ENCODE assay signal across 10 cellular contexts in the genomic region with DNA sequence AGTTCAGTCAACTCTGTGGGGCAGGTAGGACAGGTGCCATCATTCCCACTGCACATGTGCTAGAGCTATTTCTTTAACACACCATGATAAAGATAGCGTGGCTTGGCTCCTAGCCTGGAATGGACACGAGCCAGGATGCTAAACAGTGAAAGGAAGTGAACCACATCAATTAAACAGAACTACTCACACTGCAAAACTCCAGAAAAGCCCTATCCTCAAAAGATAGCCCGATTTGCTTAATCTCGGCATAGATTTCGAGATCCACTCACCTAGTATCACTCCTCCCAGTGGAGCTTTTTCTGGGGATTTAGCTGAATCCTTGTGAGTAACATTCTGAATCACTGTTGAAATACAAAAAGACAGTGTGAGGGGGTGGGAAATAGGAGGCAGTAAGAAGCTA.
DNase-seq lines count a peak whose midpoint lies in the region; TF ChIP-seq lines count a peak whose summit lies in the region.
"Had no signal": no experiment of that assay in that cellular context is flagged by ENCODE, and none has a peak within 500 bp of the region (broad histone marks: within the 10 kb centered on the region; RNA-seq: fewer than 3 reads in every experiment).

No MANE protein-coding gene starts in this region.

- peak overlapping the region; percentile 14 for H2AFZ ChIP-seq in mammary epithelial cell (ENCODE audit: low read depth, low read length)

- no peaks in the 10 kb centered on the region for H4K20me1 ChIP-seq in mammary epithelial cell (ENCODE audit: insufficient read depth, low read length)

- no peak overlapping the region for H3K27ac ChIP-seq in mammary epithelial cell (ENCODE audit: insufficient read depth, low read depth, low read length)

- WGBS in mammary epithelial cell (ENCODE audit: low coverage, missing lambda C conversion rate) = 36% methylated on average over 5 of the region's 5 CpGs

- no TSS peak for BruUV-seq in mammary epithelial cell (replicated peaks; lab: Mats Ljungman, UMichigan)

- no peak for TF ChIP-seq CTCF in mammary epithelial cell (conservative IDR thresholded peaks at IDR 0.05 in 1 of 2, IDR thresholded peaks at IDR 0.05 in 1 of 2; ENCODE audit: extremely low read depth in 1 of 2, insufficient read depth in 1 of 2, low read depth in 1 of 2, low read length in 2 of 2)

- H3K9ac ChIP-seq in mammary epithelial cell (ENCODE audit: insufficient read depth, low read length) = no peak overlapping the region

- in situ Hi-C loops in mammary epithelial cell (cut with MboI; ENCODE audit: low sequenced_read_pairs in 2 of 2) = no loop called here

- dilution Hi-C loops in mammary epithelial cell (cut with HindIII; ENCODE audit: low sequenced_read_pairs) = no loop called here

- no peak overlapping the region for H3K4me2 ChIP-seq in mammary epithelial cell (ENCODE audit: insufficient read depth, low read depth, low read length)

- intact Hi-C loops in mammary epithelial cell (cut with micrococcal nuclease) = no loop called here

- H3K4me3 ChIP-seq in mammary epithelial cell (replicated peaks in 1 of 3; ENCODE audit: insufficient read depth in 1 of 3, low read depth in 2 of 3, low read length in 3 of 3) = no peak overlapping the region

- H3K9me3 ChIP-seq in mammary epithelial cell (replicated peaks; ENCODE audit: insufficient read depth, low read length) = no peaks in the 10 kb centered on the region

- CTCF ChIA-PET in mammary epithelial cell (lab: Charles Lee; ENCODE audit: low non-redundant PET) = interaction anchor here (0.6 kb wide), 1 partner anchor 413 kb away, joined by 12 read pairs; no protein-coding TSS in a partner anchor

- H3K27me3 ChIP-seq in mammary epithelial cell (ENCODE audit: insufficient read depth, low read length) = no peaks in the 10 kb centered on the region

- H3K4me1 ChIP-seq in mammary epithelial cell (ENCODE audit: insufficient read depth, low read length) = no peaks in the 10 kb centered on the region

- H3K79me2 ChIP-seq in mammary epithelial cell (ENCODE audit: insufficient read depth, low read length) = no peaks in the 10 kb centered on the region

- DNase-seq in COLO829 (ENCODE audit: low spot score) (peak; percentile 34), NCI-H1105 (lab: John Stamatoyannopoulos, UW) (peak; percentile 72), mammary epithelial cell (peak; percentile 74), mucosa of gallbladder (ENCODE audit: low spot score) (peak; percentile 76), T-helper 1 cell (no peak)
- no peak for DNase-seq in activated CD4-positive, alpha-beta T cell treated with anti-CD3 and anti-CD28 coated beads for 4 hours
- no peak for DNase-seq in central memory CD4-positive, alpha-beta T cell
- no peak for DNase-seq in effector CD8-positive, alpha-beta T cell (lab: John Stamatoyannopoulos, UW)
- DNase-seq: activated T-cell treated with anti-CD3 and anti-CD28 coated beads, Interleukin-2, amount 50 U/mL, for 48 hours; DND-41 had no signal

- no peaks in the 10 kb centered on the region for H3K36me3 ChIP-seq in mammary epithelial cell (ENCODE audit: insufficient read depth, low read length)

Comparison
In these comparisons a context has a peak if more than half of its experiments do, and no peak if none do; other contexts are left out.
1. DNase-seq: peak in COLO829 (single experiment), NCI-H1105 (single experiment), mammary epithelial cell (single experiment) and mucosa of gallbladder (single experiment); none in activated CD4-positive, alpha-beta T cell treated with anti-CD3 and anti-CD28 coated beads for 4 hours (0 of 2), central memory CD4-positive, alpha-beta T cell (single experiment), effector CD8-positive, alpha-beta T cell (single experiment) and T-helper 1 cell (0 of 5).